In genomic region chr22:45781459-45781858, GRCh38 we compare ENCODE assay signal across 18 cellular contexts.
"Had no signal": no experiment of that assay in that cellular context is flagged by ENCODE, and none has a peak within 500 bp of the region (broad histone marks: within the 10 kb centered on the region; RNA-seq: fewer than 3 reads in every experiment).

No MANE protein-coding gene starts in this region.

- H3K4me3 Mint-ChIP-seq: activated naive CD4-positive, alpha-beta T cell treated with anti-CD3 and anti-CD28 coated beads for 36 hours; activated T-cell treated with anti-CD3 and anti-CD28 coated beads, Interleukin-2, amount 50 U/mL, for 72 hours; memory B cell; stimulated activated naive B cell treated with anti-CD40 and anti-IgM and Interleukin-4, amounts not matched to agents 10 μg/mL and 1 μg/mL and 100 μg/mL, for 72 hours had no signal

- ATAC-seq: activated T-cell treated with anti-CD3 and anti-CD28 coated beads, Interleukin-2, amount 50 U/mL, for 72 hours; body of pancreas; stimulated activated naive B cell treated with anti-CD40 and anti-IgM and Interleukin-4, amounts not matched to agents 10 μg/mL and 1 μg/mL and 100 μg/mL, for 72 hours had no signal

- H3K27ac ChIP-seq: body of pancreas, cardiac muscle cell, sigmoid colon, testis, uterus had no signal

- H3K27ac Mint-ChIP-seq: activated naive CD4-positive, alpha-beta T cell treated with anti-CD3 and anti-CD28 coated beads for 36 hours; activated T-cell treated with anti-CD3 and anti-CD28 coated beads, Interleukin-2, amount 50 U/mL, for 72 hours; memory B cell; stimulated activated naive B cell treated with anti-CD40 and anti-IgM and Interleukin-4, amounts not matched to agents 10 μg/mL and 1 μg/mL and 100 μg/mL, for 72 hours had no signal

- H3K9me3 Mint-ChIP-seq: activated naive CD4-positive, alpha-beta T cell treated with anti-CD3 and anti-CD28 coated beads for 36 hours; activated T-cell treated with anti-CD3 and anti-CD28 coated beads, Interleukin-2, amount 50 U/mL, for 72 hours; memory B cell; stimulated activated naive B cell treated with anti-CD40 and anti-IgM and Interleukin-4, amounts not matched to agents 10 μg/mL and 1 μg/mL and 100 μg/mL, for 72 hours had no signal

- H3K27me3 Mint-ChIP-seq: memory B cell; stimulated activated naive B cell treated with anti-CD40 and anti-IgM and Interleukin-4, amounts not matched to agents 10 μg/mL and 1 μg/mL and 100 μg/mL, for 72 hours had no signal

- H3K4me3 ChIP-seq: body of pancreas, cardiac muscle cell, sigmoid colon, testis, uterus had no signal

- H3K27me3 ChIP-seq: body of pancreas, cardiac muscle cell, sigmoid colon, testis, uterus had no signal

- H3K9me3 ChIP-seq: body of pancreas, sigmoid colon, testis, uterus had no signal

- H3K4me1 ChIP-seq: testis, uterus had no signal

- DNase-seq: activated CD4-positive, alpha-beta T cell treated with anti-CD3 and anti-CD28 coated beads for 1 hour; activated CD4-positive, alpha-beta T cell treated with anti-CD3 and anti-CD28 coated beads, Interleukin-2, amount 50 U/mL, for 4 hours; activated effector memory CD4-positive, alpha-beta T cell treated with Interleukin-2 at 50 U/mL for 16 hours; activated naive CD4-positive, alpha-beta T cell treated with anti-CD3 and anti-CD28 coated beads for 36 hours; activated T-cell treated with anti-CD3 and anti-CD28 coated beads, Interleukin-2, amount 50 U/mL, for 72 hours; body of pancreas; cortex of kidney; hippocampal formation; nucleus accumbens; sigmoid colon; stimulated activated CD4-positive, alpha-beta T cell treated with anti-CD3 and anti-CD28 coated beads, Interleukin-2, amount 100 ng/mL, for 48 hours; stimulated activated CD8-positive, alpha-beta memory T cell treated with anti-CD3 and anti-CD28 coated beads, Interleukin-4, amount 100 ng/mL, for 48 hours; stimulated activated naive B cell treated with anti-CD40 and anti-IgM and Interleukin-4, amounts not matched to agents 10 μg/mL and 1 μg/mL and 100 μg/mL, for 72 hours; T-helper 9 cell; testis; uterus had no signal

- H3K36me3 ChIP-seq: cardiac muscle cell, sigmoid colon, uterus had no signal
